ENCODE assay signal across 20 cellular contexts in the genomic region with DNA sequence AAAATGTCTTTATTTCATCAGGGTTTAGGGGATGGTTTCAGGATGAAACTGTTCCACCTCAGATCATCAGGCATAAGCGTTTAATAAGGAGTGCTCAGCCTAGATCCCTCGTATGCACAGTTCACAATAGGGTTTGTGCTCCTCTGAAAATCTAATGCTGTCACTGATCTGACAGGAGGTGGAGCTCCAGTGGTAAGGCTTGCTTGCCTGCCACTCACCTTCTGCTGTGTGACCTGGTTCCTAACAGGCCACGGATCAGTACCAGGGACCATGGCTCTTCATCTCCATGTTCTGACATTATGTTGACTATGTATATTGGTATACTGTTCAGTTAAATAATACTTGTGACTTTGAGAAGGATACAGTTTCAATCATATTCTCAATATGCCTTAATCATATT. TPM values are rescaled to one million over a fixed set of nuclear protein-coding genes. Genes with fewer than 3 reads are reported as not detected.
DNase-seq lines count a peak whose midpoint lies in the region; ATAC-seq, FAIRE-seq and TF ChIP-seq lines count a peak whose summit lies in the region.
"Had no signal": no experiment of that assay in that cellular context is flagged by ENCODE, and none has a peak within 500 bp of the region (broad histone marks: within the 10 kb centered on the region; RNA-seq: fewer than 3 reads in every experiment).

No MANE protein-coding gene starts in this region.

- no peak overlapping the region for H3K4me2 ChIP-seq in K562 (ENCODE audit: insufficient read depth, low read length)
- no peak overlapping the region for H3K4me2 ChIP-seq in trophoblast cell (ENCODE audit: low read length)
- H3K4me2 ChIP-seq: A549 had no signal

- DNase-seq in activated CD4-positive, alpha-beta T cell treated with anti-CD3 and anti-CD28 coated beads, Interleukin-2, amount 10 ng/mL, durations not matched to agents 24 days and 14 days: no peak
- no peak for DNase-seq in activated CD4-positive, alpha-beta T cell treated with anti-CD3 and anti-CD28 coated beads, Interleukin-2, amount 10 ng/mL, durations not matched to agents 7 days and 5 days
- peak in 1 of 4 experiments; percentile 17 for DNase-seq in K562 (ENCODE audit: extremely low read depth in 1 of 4, low spot score in 3 of 4)
- no peak for DNase-seq in trophoblast cell
- no peak for DNase-seq in NCI-H2029 treated with DMSO at 0.1 percent for 48 hours (lab: John Stamatoyannopoulos, UW)
- no peak for DNase-seq in effector memory CD4-positive, alpha-beta T cell
- DNase-seq: AML-193; CD4-positive, alpha-beta memory T cell; DMS79 treated with DMSO at 0.1 percent for 48 hours; GF-D8; GOT3; H7; HFFc6 had no signal

- CTCF ChIA-PET in activated CD4-positive, alpha-beta T cell treated with anti-CD3 and anti-CD28 coated beads, Interleukin-2, amount 10 ng/mL, durations not matched to agents 7 days and 5 days (lab: Charles Lee): no interaction called here
- CTCF ChIA-PET in K562 (lab: Yijun Ruan, JAX; ENCODE audit: low intra/inter-chr PET ratio): no interaction called here

- H4K8ac ChIP-seq in trophoblast cell (ENCODE audit: low read depth, low read length): no peak overlapping the region

- no peaks in the 10 kb centered on the region for H3K9me3 Mint-ChIP-seq in activated CD4-positive, alpha-beta T cell treated with anti-CD3 and anti-CD28 coated beads, Interleukin-2, amount 10 ng/mL, durations not matched to agents 24 days and 14 days
- no peaks in the 10 kb centered on the region for H3K9me3 Mint-ChIP-seq in activated CD4-positive, alpha-beta T cell treated with anti-CD3 and anti-CD28 coated beads, Interleukin-2, amount 10 ng/mL, durations not matched to agents 7 days and 5 days
- H3K9me3 Mint-ChIP-seq: CD14-positive monocyte; CD4-positive, alpha-beta memory T cell; HFFc6; IgD-negative memory B cell had no signal

- no peaks in the 10 kb centered on the region for H3K4me1 ChIP-seq in K562 (replicated peaks in 1 of 2; ENCODE audit: control insufficient read depth in 2 of 2, insufficient read depth in 2 of 2, low read length in 2 of 2)
- no peaks in the 10 kb centered on the region for H3K4me1 ChIP-seq in trophoblast cell (ENCODE audit: control insufficient read depth in 1 of 2, insufficient read depth in 2 of 2, low read length in 2 of 2)
- H3K4me1 ChIP-seq in effector memory CD4-positive, alpha-beta T cell (ENCODE audit: control insufficient read depth, insufficient read depth, low read length, poor library complexity, severe bottlenecking): no peaks in the 10 kb centered on the region
- H3K4me1 ChIP-seq: A549 had no signal

- H3K27ac ChIP-seq in C4-2B (no peak overlapping the region), K562 (ENCODE audit: extremely low read depth, low read depth, low read length) (no peak overlapping the region), trophoblast cell (ENCODE audit: low read depth, low read length) (no peak overlapping the region)
- no peak overlapping the region for H3K27ac ChIP-seq in effector memory CD4-positive, alpha-beta T cell (ENCODE audit: insufficient read depth, low read length, poor library complexity, severe bottlenecking)
- H3K27ac ChIP-seq: 22Rv1, A549 had no signal

- H2AFZ ChIP-seq in K562 (ENCODE audit: low read depth, low read length) (no peak overlapping the region), trophoblast cell (ENCODE audit: insufficient read depth, low read length, poor library complexity) (no peak overlapping the region)

- no peak overlapping the region for H3K14ac ChIP-seq in trophoblast cell (ENCODE audit: low read length)

- H4K20me1 ChIP-seq in K562 (replicated peaks; ENCODE audit: control insufficient read depth, insufficient read depth, low read length): no peaks in the 10 kb centered on the region

- H3K4me3 ChIP-seq in K562 (no peak overlapping the region), trophoblast cell (ENCODE audit: low read depth, low read length) (no peak overlapping the region)
- H3K4me3 ChIP-seq in effector memory CD4-positive, alpha-beta T cell (ENCODE audit: insufficient read depth, low read depth, low read length, poor library complexity, severe bottlenecking): no peak overlapping the region
- H3K4me3 ChIP-seq: A549 had no signal

- intact Hi-C loops in activated CD4-positive, alpha-beta T cell treated with anti-CD3 and anti-CD28 coated beads, Interleukin-2, amount 10 ng/mL, durations not matched to agents 24 days and 14 days (cut with micrococcal nuclease): no loop called here
- intact Hi-C loops in K562 (cut with micrococcal nuclease): no loop called here

- 0 out of 2 replicates have a peak, but pooled peaks have one; percentile 4 for TF ChIP-seq CTCF in C4-2B (conservative IDR thresholded peaks at IDR 0.05)
- TF ChIP-seq CTCF in K562 (IDR thresholded peaks at IDR 0.05 in 2 of 3, conservative IDR thresholded peaks at IDR 0.05 in 1 of 3; ENCODE audit: insufficient read depth in 2 of 3, low read depth in 1 of 3, low read length in 3 of 3): peak in 1 of 3 experiments; percentile 37; a peak in 2 of 6 replicates

- FAIRE-seq in K562 (lab: Jason Lieb, UNC): peak; percentile 23
- FAIRE-seq: A549, HTR-8/SVneo had no signal

- no peaks in the 10 kb centered on the region for H3K9me1 ChIP-seq in K562 (ENCODE audit: control insufficient read depth, insufficient read depth, low read length)

- H3K9ac ChIP-seq in K562 (ENCODE audit: insufficient read depth in 1 of 2, low read depth in 2 of 2, low read length in 2 of 2): no peak overlapping the region
- H3K9ac ChIP-seq in trophoblast cell (ENCODE audit: low read length): no peak overlapping the region

- no TSS peak for BruUV-seq in K562 (replicated peaks; lab: Mats Ljungman, UMichigan)

- no peak overlapping the region for H2BK12ac ChIP-seq in trophoblast cell (ENCODE audit: low read length)

- no peak overlapping the region for H4K91ac ChIP-seq in trophoblast cell (ENCODE audit: low read depth, low read length)

- no peak for TF ChIP-seq POLR2A in K562 (conservative IDR thresholded peaks at IDR 0.05)

- H3K4me1 Mint-ChIP-seq in activated CD4-positive, alpha-beta T cell treated with anti-CD3 and anti-CD28 coated beads, Interleukin-2, amount 10 ng/mL, durations not matched to agents 24 days and 14 days: peaks cover 2% of the 10 kb centered on the region
- peaks cover 4% of the 10 kb centered on the region for H3K4me1 Mint-ChIP-seq in activated CD4-positive, alpha-beta T cell treated with anti-CD3 and anti-CD28 coated beads, Interleukin-2, amount 10 ng/mL, durations not matched to agents 7 days and 5 days
- H3K4me1 Mint-ChIP-seq: CD14-positive monocyte had no signal

- no peak overlapping the region for H2BK5ac ChIP-seq in trophoblast cell (ENCODE audit: low read depth, low read length, poor library complexity)

- peak overlapping the region; percentile 26 for H4K12ac ChIP-seq in trophoblast cell (ENCODE audit: low read depth, low read length)

- H3K79me2 ChIP-seq in K562 (ENCODE audit: control insufficient read depth, insufficient read depth, low read length) (peaks cover 17% of the 10 kb centered on the region; the same call in 2 of the 3 replicates), trophoblast cell (ENCODE audit: control insufficient read depth, insufficient read depth, low read length, poor library complexity) (no peaks in the 10 kb centered on the region)

- no peaks in the 10 kb centered on the region for H3K27me3 Mint-ChIP-seq in activated CD4-positive, alpha-beta T cell treated with anti-CD3 and anti-CD28 coated beads, Interleukin-2, amount 10 ng/mL, durations not matched to agents 24 days and 14 days
- no peaks in the 10 kb centered on the region for H3K27me3 Mint-ChIP-seq in activated CD4-positive, alpha-beta T cell treated with anti-CD3 and anti-CD28 coated beads, Interleukin-2, amount 10 ng/mL, durations not matched to agents 7 days and 5 days
- H3K27me3 Mint-ChIP-seq: CD4-positive, alpha-beta memory T cell; IgD-negative memory B cell had no signal

- WGBS in K562 (ENCODE audit: insufficient coverage, low coverage, missing lambda C conversion rate): 88% methylated on average over 3 of the region's 3 CpGs
- no CpG with 5 or more reads among the region's 3 CpGs for WGBS in trophoblast cell (ENCODE audit: extremely low coverage, insufficient coverage, insufficient read length)

- no peak for TF ChIP-seq EP300 in K562 (IDR thresholded peaks at IDR 0.05; ENCODE audit: low read length)

- H3K9me3 ChIP-seq in K562 (replicated peaks; ENCODE audit: control insufficient read depth, insufficient read depth, low read depth, low read length) (no peaks in the 10 kb centered on the region), trophoblast cell (ENCODE audit: insufficient read depth, low read depth, low read length) (no peaks in the 10 kb centered on the region)
- H3K9me3 ChIP-seq in effector memory CD4-positive, alpha-beta T cell (ENCODE audit: control insufficient read depth, low read length): no peaks in the 10 kb centered on the region
- H3K9me3 ChIP-seq: A549 had no signal

- in situ Hi-C loops in K562 (cut with MboI): no loop called here

- no peaks in the 10 kb centered on the region for H3K79me1 ChIP-seq in trophoblast cell (ENCODE audit: low read length)

- H2BK120ac ChIP-seq in trophoblast cell (ENCODE audit: insufficient read depth, low read length, poor library complexity): no peak overlapping the region

- H3K23ac ChIP-seq in trophoblast cell (ENCODE audit: low read length): no peak overlapping the region

- no peak overlapping the region for H2AK5ac ChIP-seq in trophoblast cell (ENCODE audit: low read length)

- peak; percentile 57 for ATAC-seq in K562
- ATAC-seq: A549, HCT116 had no signal

- H3K4me3 Mint-ChIP-seq in activated CD4-positive, alpha-beta T cell treated with anti-CD3 and anti-CD28 coated beads, Interleukin-2, amount 10 ng/mL, durations not matched to agents 24 days and 14 days: no peak overlapping the region
- H3K4me3 Mint-ChIP-seq in activated CD4-positive, alpha-beta T cell treated with anti-CD3 and anti-CD28 coated beads, Interleukin-2, amount 10 ng/mL, durations not matched to agents 7 days and 5 days: no peak overlapping the region
- H3K4me3 Mint-ChIP-seq: CD14-positive monocyte; CD4-positive, alpha-beta memory T cell; HFFc6; IgD-negative memory B cell had no signal

- peak overlapping the region; percentile 27 for H3K27ac Mint-ChIP-seq in activated CD4-positive, alpha-beta T cell treated with anti-CD3 and anti-CD28 coated beads, Interleukin-2, amount 10 ng/mL, durations not matched to agents 24 days and 14 days
- H3K27ac Mint-ChIP-seq in activated CD4-positive, alpha-beta T cell treated with anti-CD3 and anti-CD28 coated beads, Interleukin-2, amount 10 ng/mL, durations not matched to agents 7 days and 5 days: no peak overlapping the region
- H3K27ac Mint-ChIP-seq: HFFc6, IgD-negative memory B cell had no signal

- H3K36me3 Mint-ChIP-seq in activated CD4-positive, alpha-beta T cell treated with anti-CD3 and anti-CD28 coated beads, Interleukin-2, amount 10 ng/mL, durations not matched to agents 24 days and 14 days (ENCODE audit: low read depth): peaks cover 35% of the 10 kb centered on the region
- peaks cover 33% of the 10 kb centered on the region for H3K36me3 Mint-ChIP-seq in activated CD4-positive, alpha-beta T cell treated with anti-CD3 and anti-CD28 coated beads, Interleukin-2, amount 10 ng/mL, durations not matched to agents 7 days and 5 days (ENCODE audit: low read depth)

- TF ChIP-seq RAD21 in K562 (CRISPR knock-in tag; conservative IDR thresholded peaks at IDR 0.05 in 1 of 2, IDR thresholded peaks at IDR 0.05 in 1 of 2): peak in 1 of 2 experiments; percentile 56; a peak in 3 of 4 replicates

- H3K27me3 ChIP-seq in K562 (ENCODE audit: control insufficient read depth in 2 of 2, insufficient read depth in 2 of 2, low read length in 2 of 2) (no peaks in the 10 kb centered on the region), trophoblast cell (ENCODE audit: insufficient read depth, low read length) (no peaks in the 10 kb centered on the region)
- no peaks in the 10 kb centered on the region for H3K27me3 ChIP-seq in effector memory CD4-positive, alpha-beta T cell (replicated peaks; ENCODE audit: control insufficient read depth, insufficient read depth, low read length, poor library complexity, severe bottlenecking)

- no peak overlapping the region for H3K18ac ChIP-seq in trophoblast cell (ENCODE audit: low read length)

- POLR2A ChIA-PET in activated CD4-positive, alpha-beta T cell treated with anti-CD3 and anti-CD28 coated beads, Interleukin-2, amount 10 ng/mL, durations not matched to agents 7 days and 5 days (lab: Charles Lee): no interaction called here
- POLR2A ChIA-PET in K562 (lab: Yijun Ruan, JAX): interaction anchor here (1.2 kb wide), 1 partner anchor 41 kb away, joined by 5 read pairs; no protein-coding TSS in a partner anchor

- H3K4ac ChIP-seq in trophoblast cell (ENCODE audit: low read depth, low read length): no peak overlapping the region

- H3K36me3 ChIP-seq in K562 (ENCODE audit: control insufficient read depth, insufficient read depth, low read length): peaks cover 80% of the 10 kb centered on the region
- peaks cover 2 to 10% of the 10 kb centered on the region in 2 experiments for H3K36me3 ChIP-seq in trophoblast cell (ENCODE audit: control insufficient read depth in 1 of 2, insufficient read depth in 2 of 2, low read length in 2 of 2)
- peaks cover 26% of the 10 kb centered on the region for H3K36me3 ChIP-seq in effector memory CD4-positive, alpha-beta T cell (ENCODE audit: control insufficient read depth, insufficient read depth, low read length)

RNA-seq across cellular contexts. Expression of a gene that starts 41.6 kb away (rescaled TPM):
- total RNA-seq in activated CD4-positive, alpha-beta T cell treated with anti-CD3 and anti-CD28 coated beads, Interleukin-2, amount 10 ng/mL, durations not matched to agents 24 days and 14 days: 59.9 and 69.3 TPM in 2 replicates
- 10 to 100 TPM; 53.4 to 61.7 TPM for total RNA-seq in activated CD4-positive, alpha-beta T cell treated with anti-CD3 and anti-CD28 coated beads, Interleukin-2, amount 10 ng/mL, durations not matched to agents 7 days and 5 days
- 39.3 and 132 TPM in 2 replicates for total RNA-seq in K562 (2011; cell fraction: chromatin; rRNA removed; ENCODE audit: low replicate concordance)
- 23.7 and 28.8 TPM in 2 replicates for total RNA-seq in K562 (2011; cell fraction: nucleolus; rRNA removed)
- total RNA-seq in K562 (2011; cell fraction: nucleoplasm; rRNA removed): 43.7 and 59.3 TPM in 2 replicates
- total RNA-seq in K562 (2014; rRNA removed): 47.7 and 52.5 TPM in 2 replicates
- 124 and 153 TPM in 2 replicates for total RNA-seq in K562 (2014; rRNA removed; fragmentation: Illumina TruSeq; extraction: Trizol)
- 122 and 127 TPM in 2 replicates for total RNA-seq in K562 (2015; rRNA removed; fragmentation: Illumina TruSeq; extraction: Trizol)
- 63.7 and 75.2 TPM in 2 replicates for total RNA-seq in K562 (2021)
- polyA plus RNA-seq in K562 (2011; rRNA removed): 112 and 126 TPM in 2 replicates
- 8.9 and 23.6 TPM in 2 replicates for polyA plus RNA-seq in K562 (2011; cell fraction: cytosol; rRNA removed)
- polyA plus RNA-seq in K562 (2011; cell fraction: nucleus; rRNA removed): 46.0 and 67.2 TPM in 2 replicates
- 45.7 and 81.8 TPM in 2 replicates for polyA plus RNA-seq in K562 (2012)
- 137 and 165 TPM in 2 replicates for polyA plus RNA-seq in K562 (2014; fragmentation: Illumina TruSeq; extraction: Trizol)
- polyA plus RNA-seq in K562 (2014; fragmentation: Nextera tagmentation; extraction: Ambion mirVana): 100 to 1,000 TPM in 1 of 2 experiments, 10 to 100 TPM in 1; 92.9 to 166 TPM
- polyA plus RNA-seq in K562 (2014; rRNA removed): 86.6 and 91.0 TPM in 2 replicates
- polyA minus RNA-seq in K562 (2011; rRNA and poly(A)+ RNA removed): 90.9 and 115 TPM in 2 replicates
- 24.3 and 24.4 TPM in 2 replicates for polyA minus RNA-seq in K562 (2011; cell fraction: cytosol; rRNA and poly(A)+ RNA removed)
- polyA minus RNA-seq in K562 (2011; cell fraction: nucleus; rRNA and poly(A)+ RNA removed): 42.1 and 73.2 TPM in 2 replicates
- 72.4 and 76.6 TPM in 2 replicates for polyA plus RNA-seq in trophoblast cell (2013)

RNA-seq across cellular contexts. Expression of a gene that starts 52.1 kb away (rescaled TPM):
- 55.2 and 56.5 TPM in 2 replicates for total RNA-seq in activated CD4-positive, alpha-beta T cell treated with anti-CD3 and anti-CD28 coated beads, Interleukin-2, amount 10 ng/mL, durations not matched to agents 24 days and 14 days
- total RNA-seq in activated CD4-positive, alpha-beta T cell treated with anti-CD3 and anti-CD28 coated beads, Interleukin-2, amount 10 ng/mL, durations not matched to agents 7 days and 5 days: 10 to 100 TPM; 26.8 to 29.0 TPM
- total RNA-seq in K562 (2011; cell fraction: chromatin; rRNA removed; ENCODE audit: low replicate concordance): 126 and 375 TPM in 2 replicates
- 63.7 and 91.6 TPM in 2 replicates for total RNA-seq in K562 (2011; cell fraction: nucleolus; rRNA removed)
- 176 and 221 TPM in 2 replicates for total RNA-seq in K562 (2011; cell fraction: nucleoplasm; rRNA removed)
- total RNA-seq in K562 (2014; rRNA removed) (54.2 and 63.5 TPM in 2 replicates), K562 (2014; rRNA removed; fragmentation: Illumina TruSeq; extraction: Trizol) (134 and 152 TPM in 2 replicates), K562 (2015; rRNA removed; fragmentation: Illumina TruSeq; extraction: Trizol) (111 and 119 TPM in 2 replicates), K562 (2021) (90.0 and 114 TPM in 2 replicates)
- polyA plus RNA-seq in K562 (2011; rRNA removed) (93.3 and 125 TPM in 2 replicates), K562 (2014; fragmentation: Illumina TruSeq; extraction: Trizol) (83.6 and 89.9 TPM in 2 replicates), K562 (2014; fragmentation: Nextera tagmentation; extraction: Ambion mirVana) (100 to 1,000 TPM; 121 to 132 TPM), K562 (2014; rRNA removed) (117 and 129 TPM in 2 replicates)
- polyA plus RNA-seq in K562 (2011; cell fraction: cytosol; rRNA removed): 12.6 and 32.4 TPM in 2 replicates
- 70.2 and 104 TPM in 2 replicates for polyA plus RNA-seq in K562 (2011; cell fraction: nucleus; rRNA removed)
- 72.3 and 82.3 TPM in 2 replicates for polyA plus RNA-seq in K562 (2012)
- polyA minus RNA-seq in K562 (2011; rRNA and poly(A)+ RNA removed): 92.1 and 99.5 TPM in 2 replicates
- polyA minus RNA-seq in K562 (2011; cell fraction: cytosol; rRNA and poly(A)+ RNA removed): 26.0 and 34.5 TPM in 2 replicates
- polyA minus RNA-seq in K562 (2011; cell fraction: nucleus; rRNA and poly(A)+ RNA removed): 66.9 and 106 TPM in 2 replicates
- 23.7 and 26.5 TPM in 2 replicates for polyA plus RNA-seq in trophoblast cell (2013)
